1 cellular context compared by ENCODE assay signal in the genomic region with DNA sequence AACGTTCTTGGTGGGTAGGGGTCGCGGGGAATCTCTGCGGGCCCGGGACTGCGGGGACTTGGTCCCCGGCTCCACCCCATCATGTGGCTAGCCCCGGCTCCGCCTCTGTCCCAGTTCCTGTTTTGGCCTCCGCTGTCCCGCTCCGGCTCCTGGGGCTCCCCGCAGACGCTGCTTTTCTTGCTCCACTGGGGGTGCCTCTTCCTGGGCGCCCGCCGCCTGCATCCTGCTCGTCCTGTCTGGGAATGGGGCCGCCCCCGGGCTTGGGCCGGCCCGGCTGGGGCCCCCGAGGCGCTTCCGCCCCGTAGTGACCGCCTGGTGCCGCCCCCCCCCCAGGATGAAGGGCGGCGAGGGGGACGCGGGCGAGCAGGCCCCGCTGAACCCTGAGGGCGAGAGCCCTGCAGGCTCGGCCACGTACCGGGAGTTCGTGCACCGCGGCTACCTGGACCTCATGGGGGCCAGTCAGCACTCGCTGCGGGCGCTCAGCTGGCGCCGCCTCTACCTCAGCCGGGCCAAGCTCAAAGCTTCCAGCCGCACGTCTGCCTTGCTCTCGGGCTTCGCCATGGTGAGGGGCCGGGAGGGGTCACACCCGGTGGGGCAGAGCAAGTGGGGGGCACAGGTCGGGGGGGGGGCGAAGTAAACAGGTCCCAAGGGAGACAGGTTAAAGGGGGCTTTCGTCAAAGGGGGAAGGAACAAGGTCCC.
TF ChIP-seq lines count a peak whose summit lies in the region.

Gene ORAI3, plus strand, starts transcription at position 113 of the 699 bp plus-strand sequence. Its CDS starts 222 bp downstream, at position 335.

TF ChIP-seq in GM12878, 131 proteins besides CTCF, POLR2A, EP300 and RAD21 (continued from another document):
- peak; percentile 46; the same call in 1 of the 2 replicates for TF ChIP-seq RELB (IDR thresholded peaks at IDR 0.05; ENCODE audit: low read depth)
- no peak for TF ChIP-seq SIX5 (IDR thresholded peaks at IDR 0.05; ENCODE audit: low read depth, low read length, severe bottlenecking)
- TF ChIP-seq GABPA (IDR thresholded peaks at IDR 0.05; ENCODE audit: low read depth): no peak
- TF ChIP-seq SREBF1 (IDR thresholded peaks at IDR 0.05; ENCODE audit: low read length): no peak
- peak; percentile 59 to 67 for TF ChIP-seq IKZF2 (IDR thresholded peaks at IDR 0.05)
- no peak for TF ChIP-seq MEF2A (IDR thresholded peaks at IDR 0.05; ENCODE audit: insufficient read depth, low read depth, low read length)
- TF ChIP-seq E2F8 (IDR thresholded peaks at IDR 0.05; ENCODE audit: low read depth, partially characterized antibody): no peak
- TF ChIP-seq GATAD2B (conservative IDR thresholded peaks at IDR 0.05; ENCODE audit: low read depth): peak; percentile 94
- TF ChIP-seq LARP7 (IDR thresholded peaks at IDR 0.05): peak; percentile 85
- TF ChIP-seq ZNF207 (IDR thresholded peaks at IDR 0.05; ENCODE audit: borderline replicate concordance): no peak
- TF ChIP-seq, protein P1, sequence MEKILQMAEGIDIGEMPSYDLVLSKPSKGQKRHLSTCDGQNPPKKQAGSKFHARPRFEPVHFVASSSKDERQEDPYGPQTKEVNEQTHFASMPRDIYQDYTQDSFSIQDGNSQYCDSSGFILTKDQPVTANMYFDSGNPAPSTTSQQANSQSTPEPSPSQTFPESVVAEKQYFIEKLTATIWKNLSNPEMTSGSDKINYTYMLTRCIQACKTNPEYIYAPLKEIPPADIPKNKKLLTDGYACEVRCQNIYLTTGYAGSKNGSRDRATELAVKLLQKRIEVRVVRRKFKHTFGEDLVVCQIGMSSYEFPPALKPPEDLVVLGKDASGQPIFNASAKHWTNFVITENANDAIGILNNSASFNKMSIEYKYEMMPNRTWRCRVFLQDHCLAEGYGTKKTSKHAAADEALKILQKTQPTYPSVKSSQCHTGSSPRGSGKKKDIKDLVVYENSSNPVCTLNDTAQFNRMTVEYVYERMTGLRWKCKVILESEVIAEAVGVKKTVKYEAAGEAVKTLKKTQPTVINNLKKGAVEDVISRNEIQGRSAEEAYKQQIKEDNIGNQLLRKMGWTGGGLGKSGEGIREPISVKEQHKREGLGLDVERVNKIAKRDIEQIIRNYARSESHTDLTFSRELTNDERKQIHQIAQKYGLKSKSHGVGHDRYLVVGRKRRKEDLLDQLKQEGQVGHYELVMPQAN (conservative IDR thresholded peaks at IDR 0.05): peak; percentile 76
- no peak for TF ChIP-seq ATF7 (IDR thresholded peaks at IDR 0.05; ENCODE audit: low read depth)
- peak; percentile 48; the same call in 1 of the 2 replicates for TF ChIP-seq TAF1 (IDR thresholded peaks at IDR 0.05; ENCODE audit: borderline replicate concordance, low read depth, low read length)
TF ChIP-seq in GM12878: peak in this region for 32.
